29 cellular contexts compared by ENCODE assay signal in genomic region chr1:89806612-89807011, GRCh38.
"Had no signal": no experiment of that assay in that cellular context is flagged by ENCODE, and none has a peak within 500 bp of the region (broad histone marks: within the 10 kb centered on the region; RNA-seq: fewer than 3 reads in every experiment).

No MANE protein-coding gene starts in this region.

- H3K36me3 ChIP-seq: adrenal gland, esophagus muscularis mucosa, gastrocnemius medialis had no signal

- H3K27ac ChIP-seq: adrenal gland, body of pancreas, esophagus muscularis mucosa, foreskin keratinocyte, gastrocnemius medialis had no signal

- H3K4me3 ChIP-seq: adrenal gland, body of pancreas, esophagus muscularis mucosa, gastrocnemius medialis had no signal

- ATAC-seq: activated CD4-positive, alpha-beta T cell treated with anti-CD3 and anti-CD28 coated beads for 36 hours; activated CD8-positive, alpha-beta memory T cell treated with anti-CD3 and anti-CD28 coated beads, Interleukin-2, amount 10 ng/mL, durations not matched to agents 7 days and 5 days; activated CD8-positive, alpha-beta T cell treated with anti-CD3 and anti-CD28 coated beads, Interleukin-2, amount 10 ng/mL, durations not matched to agents 7 days and 5 days; activated naive CD8-positive, alpha-beta T cell treated with anti-CD3 and anti-CD28 coated beads, Interleukin-2, amount 50 U/mL, for 24 hours; activated T-cell treated with anti-CD3 and anti-CD28 coated beads, Interleukin-2, amount 50 U/mL, for 72 hours; body of pancreas; effector memory CD8-positive, alpha-beta T cell; foreskin keratinocyte; gastrocnemius medialis had no signal

- DNase-seq: activated CD4-positive, alpha-beta memory T cell treated with anti-CD3 and anti-CD28 coated beads for 36 hours; activated CD4-positive, alpha-beta T cell treated with anti-CD3 and anti-CD28 coated beads for 36 hours; activated CD4-positive, alpha-beta T cell treated with anti-CD3 and anti-CD28 coated beads, Interleukin-2, amount 10 ng/mL, durations not matched to agents 24 days and 14 days; activated CD4-positive, CD25-positive, alpha-beta regulatory T cell; activated CD4-positive, CD25-positive, alpha-beta regulatory T cell treated with anti-CD3 and anti-CD28 coated beads, Interleukin-2, amount 50 U/mL, for 72 hours; activated CD8-positive, alpha-beta memory T cell treated with anti-CD3 and anti-CD28 coated beads, Interleukin-2, amount 10 ng/mL, durations not matched to agents 7 days and 5 days; activated CD8-positive, alpha-beta memory T cell treated with anti-CD3 and anti-CD28 coated beads, Interleukin-2, amount 50 U/mL, for 4 hours; activated CD8-positive, alpha-beta T cell treated with anti-CD3 and anti-CD28 coated beads, Interleukin-2, amount 10 ng/mL, durations not matched to agents 7 days and 5 days; activated gamma-delta T cell; activated naive CD4-positive, alpha-beta T cell; activated naive CD8-positive, alpha-beta T cell treated with anti-CD3 and anti-CD28 coated beads for 36 hours; activated naive CD8-positive, alpha-beta T cell treated with anti-CD3 and anti-CD28 coated beads, Interleukin-2, amount 50 U/mL, for 24 hours; activated T-cell treated with anti-CD3 and anti-CD28 coated beads for 4 hours; activated T-cell treated with anti-CD3 and anti-CD28 coated beads, Interleukin-2, amount 50 U/mL, for 24 hours; activated T-cell treated with anti-CD3 and anti-CD28 coated beads, Interleukin-2, amount 50 U/mL, for 72 hours; adrenal gland; amygdala; aorta; body of pancreas; caudate nucleus; cortex of kidney; dermis blood vessel endothelial cell; effector CD4-positive, alpha-beta T cell; effector memory CD8-positive, alpha-beta T cell; erythroblast; foreskin keratinocyte; gastrocnemius medialis; T-helper 2 cell had no signal

- H3K4me1 ChIP-seq: adrenal gland, body of pancreas, gastrocnemius medialis had no signal

- H3K27me3 ChIP-seq: adrenal gland, body of pancreas, esophagus muscularis mucosa, foreskin keratinocyte, gastrocnemius medialis had no signal

- H3K9me3 ChIP-seq: adrenal gland, body of pancreas, esophagus muscularis mucosa, gastrocnemius medialis had no signal
